17 cellular contexts compared by ENCODE assay signal in the genomic region with DNA sequence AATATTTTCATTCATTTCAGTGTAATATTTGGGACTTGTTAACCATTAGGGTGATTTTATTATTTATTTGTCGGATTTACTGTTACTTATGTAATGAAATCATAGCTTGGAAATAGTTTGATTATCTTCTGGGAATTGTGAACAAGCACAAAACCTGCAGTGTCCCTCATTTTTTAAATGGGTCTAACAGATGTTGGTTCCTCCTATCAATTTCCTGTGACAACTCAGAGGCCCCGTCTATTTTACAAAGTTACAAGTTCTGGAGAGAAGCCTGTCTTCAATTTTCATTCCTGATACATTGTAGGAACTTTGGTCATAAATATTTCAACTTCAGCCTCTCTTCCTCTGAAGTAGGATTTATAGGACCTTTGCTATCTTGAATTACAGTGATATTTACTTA.
A peak's percentile ranks its signal among the peaks of the same experiment; 100 is the strongest.
DNase-seq lines count a peak whose midpoint lies in the region; ATAC-seq, FAIRE-seq and TF ChIP-seq lines count a peak whose summit lies in the region.
"Had no signal": no experiment of that assay in that cellular context is flagged by ENCODE, and none has a peak within 500 bp of the region (broad histone marks: within the 10 kb centered on the region; RNA-seq: fewer than 3 reads in every experiment).

No MANE protein-coding gene starts in this region.

- ATAC-seq in right cardiac atrium: no peak
- no peak for ATAC-seq in psoas muscle

- no peaks in the 10 kb centered on the region for H3K27me3 ChIP-seq in left ventricle myocardium inferior (ENCODE audit: low read depth)
- no peaks in the 10 kb centered on the region for H3K27me3 ChIP-seq in right cardiac atrium (ENCODE audit: control insufficient read depth, insufficient read depth)
- no peaks in the 10 kb centered on the region for H3K27me3 ChIP-seq in keratinocyte (ENCODE audit: control insufficient read depth, extremely low read depth, insufficient read depth, low read length)
- H3K27me3 ChIP-seq in psoas muscle (ENCODE audit: insufficient read depth in 3 of 3, low read length in 2 of 3): no peaks in the 10 kb centered on the region
- H3K27me3 ChIP-seq: BE2C had no signal

- H3K27ac ChIP-seq in left ventricle myocardium inferior (replicated peaks) (peak overlapping the region; percentile 61), right cardiac atrium (ENCODE audit: low read length) (no peak overlapping the region), keratinocyte (ENCODE audit: control insufficient read depth, insufficient read depth, low read length) (no peak overlapping the region), psoas muscle (peak overlapping the region; percentile 10)
- H3K27ac ChIP-seq: GM23248, HL-60 had no signal

- no peak for TF ChIP-seq CTCF in left ventricle myocardium inferior (IDR thresholded peaks at IDR 0.05; ENCODE audit: borderline replicate concordance)
- no peak for TF ChIP-seq CTCF in keratinocyte (optimal IDR thresholded peaks at IDR 0.05 in 1 of 3, IDR thresholded peaks at IDR 0.05 in 1 of 3, conservative IDR thresholded peaks at IDR 0.05 in 1 of 3; ENCODE audit: extremely low read depth in 1 of 3, insufficient read depth in 2 of 3, low read length in 3 of 3)
- no peak for TF ChIP-seq CTCF in psoas muscle (IDR thresholded peaks at IDR 0.05)

- H2AFZ ChIP-seq in keratinocyte (ENCODE audit: control insufficient read depth, low read length): no peak overlapping the region
- H2AFZ ChIP-seq: GM23248 had no signal

- TF ChIP-seq POLR2A in GM12891 (IDR thresholded peaks at IDR 0.05; ENCODE audit: low read depth, low read length): no peak

- no peaks in the 10 kb centered on the region for H3K9me3 ChIP-seq in left ventricle myocardium inferior (replicated peaks)
- no peaks in the 10 kb centered on the region for H3K9me3 ChIP-seq in right cardiac atrium (ENCODE audit: control insufficient read depth, low read length)
- H3K9me3 ChIP-seq in keratinocyte (ENCODE audit: control insufficient read depth, low read depth, low read length): no peaks in the 10 kb centered on the region
- H3K9me3 ChIP-seq in psoas muscle: no peaks in the 10 kb centered on the region
- H3K9me3 ChIP-seq: BE2C had no signal

- peaks cover 35% of the 10 kb centered on the region for H3K4me1 ChIP-seq in left ventricle myocardium inferior
- peaks cover 2% of the 10 kb centered on the region for H3K4me1 ChIP-seq in right cardiac atrium (ENCODE audit: control insufficient read depth, insufficient read depth, low read length)
- peaks cover 5% of the 10 kb centered on the region for H3K4me1 ChIP-seq in keratinocyte (ENCODE audit: control insufficient read depth, extremely low read depth, insufficient read depth, low read length)
- H3K4me1 ChIP-seq in psoas muscle: no peaks in the 10 kb centered on the region
- H3K4me1 ChIP-seq: BE2C, Caco-2 had no signal

- H3K9me1 ChIP-seq in keratinocyte (ENCODE audit: control insufficient read depth, extremely low read depth, insufficient read depth, low read length): no peaks in the 10 kb centered on the region

- no peaks in the 10 kb centered on the region for H4K20me1 ChIP-seq in keratinocyte (ENCODE audit: control insufficient read depth, extremely low read depth, insufficient read depth, low read length)

- H3K4me3 ChIP-seq in left ventricle myocardium inferior (no peak overlapping the region), right cardiac atrium (ENCODE audit: low read length) (no peak overlapping the region), keratinocyte (ENCODE audit: control insufficient read depth in 2 of 3, extremely low read depth in 1 of 3, insufficient read depth in 2 of 3, low read depth in 1 of 3, low read length in 3 of 3) (no peak overlapping the region), psoas muscle (no peak overlapping the region)
- H3K4me3 ChIP-seq: GM23248 had no signal

- H3K9ac ChIP-seq in keratinocyte (ENCODE audit: control insufficient read depth, extremely low read depth, insufficient read depth, low read length): no peak overlapping the region
- H3K9ac ChIP-seq: GM23248 had no signal

- no peak overlapping the region for H3K4me2 ChIP-seq in keratinocyte (ENCODE audit: control insufficient read depth, extremely low read depth, insufficient read depth, low read depth, low read length)

- H3K36me3 ChIP-seq in left ventricle myocardium inferior: peaks cover 35% of the 10 kb centered on the region
- H3K36me3 ChIP-seq in keratinocyte (ENCODE audit: control insufficient read depth in 2 of 2, extremely low read depth in 1 of 2, insufficient read depth in 2 of 2, low read length in 2 of 2): peaks cover 5 to 8% of the 10 kb centered on the region in 2 experiments
- peaks cover 2 to 46% of the 10 kb centered on the region in 2 donors for H3K36me3 ChIP-seq in psoas muscle (ENCODE audit: insufficient read depth in 1 of 2, low read depth in 1 of 2)
- H3K36me3 ChIP-seq: BE2C had no signal

- dilution Hi-C loops in keratinocyte (cut with MboI; ENCODE audit: extremely low pct_ligation_motif_present, low sequenced_read_pairs): no loop called here

- WGBS in right cardiac atrium: 48% methylated on average over 2 of the region's 2 CpGs
- WGBS in psoas muscle, 3 donors: 46 to 66% (median 49%) methylated on average over 2 of the region's 2 CpGs

- intact Hi-C loops in left ventricle myocardium inferior (cut with micrococcal nuclease) (no loop called here), right cardiac atrium (cut with DNase I) (no loop called here), psoas muscle (cut with DNase I) (no loop called here)

- no peaks in the 10 kb centered on the region for H3K79me2 ChIP-seq in keratinocyte (ENCODE audit: control insufficient read depth, insufficient read depth, low read length)

- FAIRE-seq in keratinocyte (lab: Jason Lieb, UNC) (peak; percentile 39), GM12891 (lab: Jason Lieb, UNC) (no peak)
- FAIRE-seq: D721Med, GM12892, GM18507, H54 had no signal

- DNase-seq in left ventricle myocardium inferior (no peak), right cardiac atrium (no peak), keratinocyte (ENCODE audit: low read depth, low spot score) (no peak), psoas muscle (no peak), mesenteric fat pad (ENCODE audit: low spot score) (no peak), GM12891 (ENCODE audit: insufficient read length, low spot score) (no peak)
- DNase-seq: BE2C; C1 segment of cervical spinal cord; Caco-2; CD4-positive, CD25-positive, alpha-beta regulatory T cell; GM23248; HCEC 1CT had no signal

TF ChIP-seq in GM12891, 5 proteins besides CTCF, POLR2A, EP300 and RAD21:
- TF ChIP-seq TAF1 (IDR thresholded peaks at IDR 0.05; ENCODE audit: low read depth, low read length) (no peak), SPI1 (IDR thresholded peaks at IDR 0.05; ENCODE audit: low read depth, low read length) (no peak), POLR2AphosphoS5 (IDR thresholded peaks at IDR 0.05; ENCODE audit: low read depth, low read length) (no peak), POU2F2 (IDR thresholded peaks at IDR 0.05; ENCODE audit: low read depth, low read length) (no peak), PAX5 (IDR thresholded peaks at IDR 0.05; ENCODE audit: insufficient read depth, low read length, severe bottlenecking) (no peak)

Comparison
In these comparisons a context has a peak if more than half of its experiments do, and no peak if none do; other contexts are left out.
1. H3K27ac ChIP-seq: peak in left ventricle myocardium inferior (single experiment) and psoas muscle (single experiment); none in right cardiac atrium (single experiment) and keratinocyte (single experiment).